In genomic region chr15:79849789-79850188, GRCh38 we compare ENCODE assay signal across 8 cellular contexts. TPM values are rescaled to one million over a fixed set of nuclear protein-coding genes. Genes with fewer than 3 reads are reported as not detected.
DNase-seq lines count a peak whose midpoint lies in the region; ATAC-seq, FAIRE-seq and TF ChIP-seq lines count a peak whose summit lies in the region.

No MANE protein-coding gene starts in this region.

- CTCF ChIA-PET in PC-3 (lab: Charles Lee), result interaction anchor here (0.5 to 0.7 kb wide), 2 partner anchors 231 to 457 kb away, joined by 3 read pairs; no protein-coding TSS in a partner anchor

- no peaks in the 10 kb centered on the region for H4K20me1 ChIP-seq in PC-3 (ENCODE audit: low read length)

- H3K9me3 ChIP-seq in PC-3 (ENCODE audit: low read length), result no peaks in the 10 kb centered on the region

- H3K9me2 ChIP-seq in PC-3 (replicated peaks; ENCODE audit: low read length), result no peaks in the 10 kb centered on the region

- no peak overlapping the region for H3K4me3 ChIP-seq in PC-3 (ENCODE audit: low read length)
- no peak overlapping the region for H3K4me3 ChIP-seq in epithelial cell of proximal tubule (ENCODE audit: low read depth, low read length)

- no TSS peak for BruUV-seq in PC-3 (replicated peaks; lab: Mats Ljungman, UMichigan)

- H3K79me2 ChIP-seq in PC-3 (ENCODE audit: low read length), result peaks cover 9% of the 10 kb centered on the region; the same call in 1 of the 2 replicates

- intact Hi-C loops in PC-3 (cut with micrococcal nuclease), result loop anchor here (5.0 to 10.0 kb wide), 4 partner anchors 82 to 458 kb away; no protein-coding TSS in a partner anchor

- DNase-seq in ELF-1 (ENCODE audit: low read depth, low spot score), result peak; percentile 49
- peak; percentile 41 for DNase-seq in PC-3
- DNase-seq in epithelial cell of proximal tubule (ENCODE audit: low read depth), result no peak
- DNase-seq in renal cortical epithelial cell (ENCODE audit: low read depth), result peak; percentile 15
- DNase-seq in GOT3 (lab: John Stamatoyannopoulos, UW), result no peak
- no peak for DNase-seq in H54 (ENCODE audit: insufficient read length, low spot score)

- H3K4me1 ChIP-seq in PC-3 (ENCODE audit: insufficient read depth, low read length), result peaks cover 7% of the 10 kb centered on the region

- 0 out of 2 replicates have a peak, but pooled peaks cover 2% of the 10 kb centered on the region for H3K36me3 ChIP-seq in PC-3 (ENCODE audit: low read depth, low read length)

- no peak overlapping the region for H2AFZ ChIP-seq in PC-3 (ENCODE audit: low read length)

- POLR2A ChIA-PET in PC-3 (lab: Charles Lee; ENCODE audit: unreplicated experiment), result no interaction called here

- peak; percentile 69 for TF ChIP-seq CTCF in 22Rv1 (IDR thresholded peaks at IDR 0.05)
- peak; percentile 71 for TF ChIP-seq CTCF in PC-3 (conservative IDR thresholded peaks at IDR 0.05; ENCODE audit: low read depth, low read length)
- TF ChIP-seq CTCF in epithelial cell of proximal tubule (conservative IDR thresholded peaks at IDR 0.05; ENCODE audit: low read depth, low read length), result peak; percentile 78

- ATAC-seq in PC-3 (no peak), GM21515 (IDR thresholded peaks at IDR 0.05; ENCODE audit: unreplicated experiment) (no peak)

- H3F3A ChIP-seq in PC-3 (ENCODE audit: low read length, unreplicated experiment), result no peaks in the 10 kb centered on the region

- no peak for TF ChIP-seq POLR2A in H54 (IDR thresholded peaks at IDR 0.05; ENCODE audit: low read depth, low read length)

- FAIRE-seq in H54 (lab: Jason Lieb, UNC), result no peak

- H3K27ac ChIP-seq in 22Rv1 (no peak overlapping the region), PC-3 (ENCODE audit: low read length) (no peak overlapping the region)

- no peak overlapping the region for H3K9ac ChIP-seq in PC-3 (ENCODE audit: low read length)

- H3K27me3 ChIP-seq in PC-3 (ENCODE audit: low read length), result no peaks in the 10 kb centered on the region

- no peak overlapping the region for H3K4me2 ChIP-seq in PC-3 (ENCODE audit: low read length)

RNA-seq across cellular contexts. Expression of gene MTHFS, which starts 47.0 kb away (rescaled TPM):
- total RNA-seq in PC-3 (2014; rRNA removed) (28.8 and 53.1 TPM in 2 replicates), epithelial cell of proximal tubule (12.5 and 22.9 TPM in 2 replicates), renal cortical epithelial cell (26.7 and 34.7 TPM in 2 replicates)

Comparison
In these comparisons a context has a peak if more than half of its experiments do, and no peak if none do; other contexts are left out.
1. DNase-seq: peak in ELF-1 (single experiment), PC-3 (single experiment) and renal cortical epithelial cell (single experiment); none in epithelial cell of proximal tubule (single experiment), GOT3 (single experiment) and H54 (single experiment).
2. Peak in every context shown above with its lines, with median percentiles within 50 percentile points of each other: CTCF ChIP-seq.